Comparison of ENCODE assay signal across 20 cellular contexts in genomic region chr7:85115862-85116261, GRCh38.
"Had no signal": no experiment of that assay in that cellular context is flagged by ENCODE, and none has a peak within 500 bp of the region (broad histone marks: within the 10 kb centered on the region; RNA-seq: fewer than 3 reads in every experiment).

No MANE protein-coding gene starts in this region.

- H3K36me3 ChIP-seq: SJCRH30 had no signal

- H3K9me3 ChIP-seq: SJCRH30 had no signal

- DNase-seq: KBM-7, MV-4-11, NCI-H1048, NCI-H1105, NCI-H1417, NCI-H1436 treated with DMSO at 0.1 percent for 48 hours, NCI-H1694, NCI-H187 treated with DMSO at 0.1 percent for 48 hours, NCI-H2081, NCI-H2107, NCI-H2227 treated with DMSO at 0.1 percent for 48 hours, NCI-H524, NCI-H526 treated with DMSO at 0.1 percent for 48 hours, NCI-H748 treated with DMSO at 0.1 percent for 48 hours, SHP77 treated with DMSO at 0.1 percent for 48 hours, SJCRH30 had no signal

- H3K27ac ChIP-seq: RWPE1, SJCRH30 had no signal

- H3K27me3 ChIP-seq: SJCRH30 had no signal

- H3K4me1 ChIP-seq: SJCRH30 had no signal

- ATAC-seq: Panc1, Right ventricle myocardium inferior, SK-N-SH treated with all-trans-retinoic acid at 6 μM for 48 hours had no signal

- H3K4me3 ChIP-seq: SJCRH30 had no signal
